Comparison of ENCODE assay signal across 13 cellular contexts in genomic region chr16:3576211-3576610, GRCh38. TPM values are rescaled to one million over a fixed set of nuclear protein-coding genes. Genes with fewer than 3 reads are reported as not detected.
DNase-seq lines count a peak whose midpoint lies in the region; ATAC-seq lines count a peak whose summit lies in the region.
"Had no signal": no experiment of that assay in that cellular context is flagged by ENCODE, and none has a peak within 500 bp of the region (broad histone marks: within the 10 kb centered on the region; RNA-seq: fewer than 3 reads in every experiment).

No MANE protein-coding gene starts in this region.

- peak overlapping the region; percentile 90 to 98 (median 97) for H3K27ac Mint-ChIP-seq in CD4-positive, alpha-beta memory T cell
- peak overlapping the region; percentile 86 to 98 (median 91) for H3K27ac Mint-ChIP-seq in IgD-negative memory B cell
- H3K27ac Mint-ChIP-seq in activated naive CD4-positive, alpha-beta T cell treated with anti-CD3 and anti-CD28 coated beads, Interleukin-2, amount 10 ng/mL, durations not matched to agents 7 days and 5 days, result peak overlapping the region; percentile 99
- H3K27ac Mint-ChIP-seq: HFFc6 had no signal

- H3K36me3 ChIP-seq in CD4-positive, alpha-beta memory T cell (ENCODE audit: insufficient read depth, low read length), result no peaks in the 10 kb centered on the region
- no peaks in the 10 kb centered on the region for H3K36me3 ChIP-seq in rectal smooth muscle tissue (ENCODE audit: control insufficient read depth, insufficient read depth, low read length)
- H3K36me3 ChIP-seq: uterus had no signal

- peaks cover 61% of the 10 kb centered on the region for H3K4me1 ChIP-seq in CD4-positive, alpha-beta memory T cell (ENCODE audit: insufficient read depth, low read length)
- no peaks in the 10 kb centered on the region for H3K4me1 ChIP-seq in rectal smooth muscle tissue (ENCODE audit: control insufficient read depth, insufficient read depth, low read length)
- H3K4me1 ChIP-seq: psoas muscle, uterus had no signal

- peak overlapping the region; percentile 75 for H3K27ac ChIP-seq in CD4-positive, alpha-beta memory T cell (ENCODE audit: low read depth, low read length)
- no peak overlapping the region for H3K27ac ChIP-seq in rectal smooth muscle tissue (ENCODE audit: low read depth, low read length)
- H3K27ac ChIP-seq: psoas muscle, uterus had no signal

- DNase-seq in CD4-positive, alpha-beta memory T cell, result peak in 4 of 5 donors; percentile 8 to 43 (median 22)
- peak; percentile 53 for DNase-seq in activated naive CD4-positive, alpha-beta T cell treated with anti-CD3 and anti-CD28 coated beads, Interleukin-2, amount 10 ng/mL, durations not matched to agents 7 days and 5 days
- DNase-seq in SK-N-DZ (ENCODE audit: low spot score), result no peak
- no peak for DNase-seq in iPS-NIHi7 (ENCODE audit: extremely low spot score)
- DNase-seq: HFFc6, mesenchymal stem cell, NCI-H2171, uterus had no signal

- no peak for ATAC-seq in GM19328 (IDR thresholded peaks at IDR 0.05; ENCODE audit: unreplicated experiment)
- ATAC-seq in HG02571 (IDR thresholded peaks at IDR 0.05; ENCODE audit: unreplicated experiment), result no peak

- peaks cover 30 to 81% (median 56%) of the 10 kb centered on the region in 4 donors for H3K4me1 Mint-ChIP-seq in CD4-positive, alpha-beta memory T cell
- peaks cover 27 to 35% (median 34%) of the 10 kb centered on the region in 3 donors for H3K4me1 Mint-ChIP-seq in IgD-negative memory B cell
- H3K4me1 Mint-ChIP-seq in activated naive CD4-positive, alpha-beta T cell treated with anti-CD3 and anti-CD28 coated beads, Interleukin-2, amount 10 ng/mL, durations not matched to agents 7 days and 5 days, result peaks cover 76% of the 10 kb centered on the region

- H3K4me3 ChIP-seq in CD4-positive, alpha-beta memory T cell (ENCODE audit: low read length in 2 of 2), result peak overlapping the region; percentile 61 to 85
- H3K4me3 ChIP-seq in rectal smooth muscle tissue (ENCODE audit: low read length), result peak overlapping the region; percentile 16
- H3K4me3 ChIP-seq: uterus had no signal

- CTCF ChIA-PET in CD4-positive, alpha-beta memory T cell (lab: Charles Lee; ENCODE audit: partially characterized antibody), result interaction anchor here (1.2 to 1.6 kb wide), 2 partner anchors 36 to 49 kb away, joined by 4 to 5 read pairs; partner anchors contain the start of gene SLX4
- CTCF ChIA-PET in activated naive CD4-positive, alpha-beta T cell treated with anti-CD3 and anti-CD28 coated beads, Interleukin-2, amount 10 ng/mL, durations not matched to agents 7 days and 5 days (lab: Charles Lee), result interaction anchor here (0.9 to 1.8 kb wide), 2 partner anchors 30 to 50 kb away, joined by 3 to 4 read pairs; no protein-coding TSS in a partner anchor

- POLR2A ChIA-PET in CD4-positive, alpha-beta memory T cell (lab: Charles Lee; ENCODE audit: partially characterized antibody), result interaction anchor here (0.9 to 3.7 kb wide), 11 partner anchors 9 to 175 kb away, joined by 3 to 32 read pairs (median 4); partner anchors contain the start of genes SLX4, ZNF174 and ZSCAN32

- no peak overlapping the region for H3K9ac ChIP-seq in rectal smooth muscle tissue (ENCODE audit: low read length)

- H3K9me3 Mint-ChIP-seq in CD4-positive, alpha-beta memory T cell, result peaks cover 0 to 2% (median 0%) of the 10 kb centered on the region in 8 donors
- no peaks in the 10 kb centered on the region for H3K9me3 Mint-ChIP-seq in IgD-negative memory B cell
- peaks cover 4% of the 10 kb centered on the region for H3K9me3 Mint-ChIP-seq in activated naive CD4-positive, alpha-beta T cell treated with anti-CD3 and anti-CD28 coated beads, Interleukin-2, amount 10 ng/mL, durations not matched to agents 7 days and 5 days
- H3K9me3 Mint-ChIP-seq: HFFc6 had no signal

- H3K27me3 ChIP-seq in CD4-positive, alpha-beta memory T cell (ENCODE audit: insufficient read depth, low read length), result no peaks in the 10 kb centered on the region
- peaks cover 12% of the 10 kb centered on the region for H3K27me3 ChIP-seq in rectal smooth muscle tissue (ENCODE audit: control insufficient read depth, insufficient read depth, low read length)
- H3K27me3 ChIP-seq: uterus had no signal

- peaks cover 10 to 38% of the 10 kb centered on the region in 2 donors for H3K36me3 Mint-ChIP-seq in CD4-positive, alpha-beta memory T cell
- H3K36me3 Mint-ChIP-seq in IgD-negative memory B cell, result no peaks in the 10 kb centered on the region
- H3K36me3 Mint-ChIP-seq in activated naive CD4-positive, alpha-beta T cell treated with anti-CD3 and anti-CD28 coated beads, Interleukin-2, amount 10 ng/mL, durations not matched to agents 7 days and 5 days, result peaks cover 43% of the 10 kb centered on the region

- no peaks in the 10 kb centered on the region for H3K9me3 ChIP-seq in CD4-positive, alpha-beta memory T cell (ENCODE audit: control insufficient read depth in 1 of 2, low read length in 2 of 2)
- H3K9me3 ChIP-seq: psoas muscle, uterus had no signal

- intact Hi-C loops in CD4-positive, alpha-beta memory T cell (cut with micrococcal nuclease), result loop anchor here (5.0 kb wide), 2 partner anchors 74 to 76 kb away; partner anchors contain the start of genes CLUAP1 and DNASE1

- H3K4me3 Mint-ChIP-seq in CD4-positive, alpha-beta memory T cell, result peak overlapping the region; percentile 94 to 99 (median 98)
- H3K4me3 Mint-ChIP-seq in IgD-negative memory B cell, result peak overlapping the region; percentile 96 to 99 (median 98)
- H3K4me3 Mint-ChIP-seq in activated naive CD4-positive, alpha-beta T cell treated with anti-CD3 and anti-CD28 coated beads, Interleukin-2, amount 10 ng/mL, durations not matched to agents 7 days and 5 days, result peak overlapping the region; percentile 96
- H3K4me3 Mint-ChIP-seq: HFFc6 had no signal

- H3K27me3 Mint-ChIP-seq in CD4-positive, alpha-beta memory T cell, result no peaks in the 10 kb centered on the region
- no peaks in the 10 kb centered on the region for H3K27me3 Mint-ChIP-seq in IgD-negative memory B cell
- no peaks in the 10 kb centered on the region for H3K27me3 Mint-ChIP-seq in activated naive CD4-positive, alpha-beta T cell treated with anti-CD3 and anti-CD28 coated beads, Interleukin-2, amount 10 ng/mL, durations not matched to agents 7 days and 5 days

RNA-seq across cellular contexts. Expression of gene NLRC3, which starts 1.0 kb away (rescaled TPM):
- 100 to 1,000 TPM; 111 TPM for total RNA-seq in CD4-positive, alpha-beta memory T cell
- polyA plus RNA-seq in CD4-positive, alpha-beta memory T cell, result 10 to 100 TPM; 13.1 to 39.3 TPM
- 19.8 TPM for polyA plus RNA-seq in IgD-negative memory B cell
- not detected in 2 replicates for polyA plus RNA-seq in SK-N-DZ (2014; cell fraction: cytosol; rRNA removed)
- 0.65 TPM in 1 of 2 replicates, not detected in the other for polyA plus RNA-seq in SK-N-DZ (2014; cell fraction: nucleus; rRNA removed)
- total RNA-seq: HFFc6 had no signal

RNA-seq across cellular contexts. Expression of gene SLX4, which starts 35.2 kb away (rescaled TPM):
- total RNA-seq in CD4-positive, alpha-beta memory T cell, result 1 to 10 TPM; 5.7 to 6.7 TPM
- polyA plus RNA-seq in CD4-positive, alpha-beta memory T cell, result under 1 TPM in 1 of 2 donors, not detected in 1; 0.87 TPM
- 1.4 TPM for polyA plus RNA-seq in IgD-negative memory B cell
- 4.0 and 4.2 TPM in 2 replicates for polyA plus RNA-seq in SK-N-DZ (2014; cell fraction: cytosol; rRNA removed)
- polyA plus RNA-seq in SK-N-DZ (2014; cell fraction: nucleus; rRNA removed), result 9.0 and 13.8 TPM in 2 replicates

Comparison
In these comparisons a context has a peak if more than half of its experiments do, and no peak if none do; other contexts are left out.
1. DNase-seq: peak in CD4-positive, alpha-beta memory T cell (4 of 5) and activated naive CD4-positive, alpha-beta T cell treated with anti-CD3 and anti-CD28 coated beads, Interleukin-2, amount 10 ng/mL, durations not matched to agents 7 days and 5 days (single experiment); none in SK-N-DZ (single experiment) and iPS-NIHi7 (single experiment).
2. Peak in every context shown above with its lines, with median percentiles within 50 percentile points of each other: H3K27ac Mint-ChIP-seq and H3K4me3 Mint-ChIP-seq.